8 cellular contexts compared by ENCODE assay signal in genomic region chr19:50909240-50910070, GRCh38. TPM values are rescaled to one million over a fixed set of nuclear protein-coding genes. Genes with fewer than 3 reads are reported as not detected.
A peak's percentile ranks its signal among the peaks of the same experiment; 100 is the strongest.
DNase-seq lines count a peak whose midpoint lies in the region; ATAC-seq, FAIRE-seq and TF ChIP-seq lines count a peak whose summit lies in the region.

No MANE protein-coding gene starts in this region.

- BruUV-seq in HCT116 (replicated peaks; lab: Mats Ljungman, UMichigan) (no TSS peak), PC-9 (replicated peaks; lab: Mats Ljungman, UMichigan) (no TSS peak)

- H3K79me2 ChIP-seq in HCT116 (ENCODE audit: insufficient read depth, low read length) (no peaks in the 10 kb centered on the region), PC-9 (ENCODE audit: low read depth) (no peaks in the 10 kb centered on the region)

- RAD21 ChIA-PET in HCT116 (lab: Charles Lee; ENCODE audit: low non-redundant PET in 1 of 2, low total read pairs in 2 of 2, uncharacterized antibody in 2 of 2, unreplicated experiment in 2 of 2) = interaction anchor here (0.6 to 0.7 kb wide), 4 partner anchors 13 to 115 kb away, joined by 3 to 5 read pairs (median 4); no protein-coding TSS in a partner anchor

- no peak for TF ChIP-seq RAD21 in HCT116 (IDR thresholded peaks at IDR 0.05; ENCODE audit: low read depth)

- POLR2A ChIA-PET in HCT116 (lab: Charles Lee) (interaction anchor here (1.2 kb wide), 1 partner anchor 13 kb away, joined by 3 read pairs; no protein-coding TSS in a partner anchor), PC-9 (lab: Charles Lee; ENCODE audit: unreplicated experiment) (interaction anchor here (0.6 kb wide), 1 partner anchor 108 kb away, joined by 30 read pairs; no protein-coding TSS in a partner anchor)

- H3K9me3 ChIP-seq in HCT116 (ENCODE audit: control insufficient read depth in 1 of 2, insufficient read depth in 1 of 2, low read depth in 1 of 2, low read length in 2 of 2) (no peaks in the 10 kb centered on the region), PC-9 (ENCODE audit: insufficient read depth, low read depth) (no peaks in the 10 kb centered on the region), pancreas (no peaks in the 10 kb centered on the region)

- DNase-seq in ELF-1 (ENCODE audit: low read depth, low spot score) (peak; percentile 97), HCT116 (ENCODE audit: low read depth, low spot score) (peak; percentile 85), PC-9 (peak; percentile 58 to 79), cerebellar cortex (ENCODE audit: low spot score) (peak; percentile 71), pancreas (peak; percentile 21 to 68 (median 64)), NOMO-1 treated with dmso at 0.1 percent for 144 hours (lab: John Stamatoyannopoulos, UW; ENCODE audit: unreplicated experiment) (no peak)

- peaks cover 9% of the 10 kb centered on the region for H3K27me3 ChIP-seq in HCT116 (ENCODE audit: insufficient read depth, low read length)
- peaks cover 58% of the 10 kb centered on the region for H3K27me3 ChIP-seq in PC-9 (ENCODE audit: insufficient read depth, low read depth)
- H3K27me3 ChIP-seq in pancreas = peaks cover 0 to 18% (median 2%) of the 10 kb centered on the region in 4 donors

- H3K9ac ChIP-seq in HCT116 (ENCODE audit: low read length) = no peak overlapping the region

- H4K20me1 ChIP-seq in HCT116 (ENCODE audit: insufficient read depth) (no peaks in the 10 kb centered on the region), PC-9 (ENCODE audit: insufficient read depth) (no peaks in the 10 kb centered on the region)

- H3K4me3 ChIP-seq in HCT116 (replicated peaks in 1 of 2; ENCODE audit: low read depth in 1 of 2, low read length in 2 of 2) = peak overlapping the region; percentile 27 to 55
- no peak overlapping the region for H3K4me3 ChIP-seq in PC-9
- no peak overlapping the region for H3K4me3 ChIP-seq in pancreas

- no peaks in the 10 kb centered on the region for H3K36me3 ChIP-seq in HCT116 (ENCODE audit: control insufficient read depth in 1 of 2, insufficient read depth in 2 of 2, low read length in 2 of 2)
- no peaks in the 10 kb centered on the region for H3K36me3 ChIP-seq in PC-9 (ENCODE audit: low read depth)
- no peaks in the 10 kb centered on the region for H3K36me3 ChIP-seq in pancreas

- TF ChIP-seq CTCF in HCT116 (IDR thresholded peaks at IDR 0.05 in 2 of 3, conservative IDR thresholded peaks at IDR 0.05 in 1 of 3; ENCODE audit: borderline replicate concordance in 1 of 3, insufficient read depth in 1 of 3, low read depth in 2 of 3, low read length in 2 of 3) = no peak
- TF ChIP-seq CTCF in PC-9 (conservative IDR thresholded peaks at IDR 0.05) = no peak
- no peak for TF ChIP-seq CTCF in pancreas (IDR thresholded peaks at IDR 0.05)

- H3K9me2 ChIP-seq in HCT116 (ENCODE audit: insufficient read depth) = no peaks in the 10 kb centered on the region
- no peaks in the 10 kb centered on the region for H3K9me2 ChIP-seq in PC-9 (ENCODE audit: insufficient read depth)

- H2AFZ ChIP-seq in HCT116 (ENCODE audit: low read depth, low read length, poor library complexity, severe bottlenecking) (peak overlapping the region; percentile 92), PC-9 (no peak overlapping the region)

- no peak overlapping the region for H3K27ac ChIP-seq in HCT116 (ENCODE audit: low read depth, low read length)
- H3K27ac ChIP-seq in PC-9 = no peak overlapping the region
- no peak overlapping the region for H3K27ac ChIP-seq in pancreas

- no peak for TF ChIP-seq POLR2A in HCT116 (IDR thresholded peaks at IDR 0.05; ENCODE audit: borderline replicate concordance, extremely low read depth, insufficient read depth, insufficient read length)

- ATAC-seq in HCT116 (peak; percentile 97), pancreas (peak; percentile 73 to 96 (median 80)), GM21423 (IDR thresholded peaks at IDR 0.05; ENCODE audit: unreplicated experiment) (no peak), GM21390 (IDR thresholded peaks at IDR 0.05; ENCODE audit: unreplicated experiment) (no peak)

- H3K4me1 ChIP-seq in HCT116 (ENCODE audit: control insufficient read depth in 1 of 2, insufficient read depth in 2 of 2, low read length in 2 of 2) (peaks cover 4 to 26% of the 10 kb centered on the region in 2 experiments; a peak in 3 of 4 replicates), PC-9 (replicated peaks; ENCODE audit: insufficient read depth) (no peaks in the 10 kb centered on the region), pancreas (no peaks in the 10 kb centered on the region)

- CTCF ChIA-PET in HCT116 (lab: Charles Lee) = interaction anchor here (0.7 to 2.4 kb wide), 6 partner anchors 12 to 187 kb away, joined by 3 to 19 read pairs (median 4); no protein-coding TSS in a partner anchor
- CTCF ChIA-PET in PC-9 (lab: Charles Lee) = interaction anchor here (0.6 kb wide), 2 partner anchors 194 to 711 kb away, joined by 5 to 7 read pairs; no protein-coding TSS in a partner anchor

- H3K4me2 ChIP-seq in HCT116 (ENCODE audit: low read length) = peak overlapping the region; percentile 93
- H3K4me2 ChIP-seq in PC-9 = no peak overlapping the region

- no peak for FAIRE-seq in pancreas (lab: Jason Lieb, UNC)

- WGBS in pancreas, 2 donors = 2 to 4% methylated on average over 36 of the region's 36 CpGs

- peaks cover 8% of the 10 kb centered on the region; the same call in 1 of the 2 replicates for H3F3A ChIP-seq in PC-9 (ENCODE audit: insufficient read depth, low read depth)

- intact Hi-C loops in HCT116 (cut with micrococcal nuclease) (loop anchor here (5.0 kb wide), 1 partner anchor 188 kb away; no protein-coding TSS in a partner anchor), PC-9 (cut with micrococcal nuclease; ENCODE audit: unreplicated experiment) (no loop called here), pancreas (cut with DNase I) (no loop called here)

TF ChIP-seq in HCT116, 20 proteins besides CTCF, POLR2A, EP300 and RAD21 (continues in another document):
- TF ChIP-seq TCF7L2 (IDR thresholded peaks at IDR 0.05; ENCODE audit: borderline replicate concordance, extremely low read depth, insufficient read depth, insufficient read length) = no peak
- no peak for TF ChIP-seq SP1 (IDR thresholded peaks at IDR 0.05; ENCODE audit: low read depth)
- TF ChIP-seq ZBTB33 (IDR thresholded peaks at IDR 0.05; ENCODE audit: extremely low read depth, insufficient replicate concordance, low read length) = no peak
- TF ChIP-seq ZFX (IDR thresholded peaks at IDR 0.05) = no peak
- TF ChIP-seq SIN3A (IDR thresholded peaks at IDR 0.05; ENCODE audit: low read depth) = no peak
- TF ChIP-seq CBX3 (IDR thresholded peaks at IDR 0.05; ENCODE audit: low read depth) = no peak
- TF ChIP-seq REST (IDR thresholded peaks at IDR 0.05; ENCODE audit: low read depth) = no peak

RNA-seq across cellular contexts. Expression of gene KLK4, which starts 1.7 kb away (rescaled TPM):
- total RNA-seq in HCT116 (2021; ENCODE audit: unreplicated experiment) (0.84 TPM), PC-9 (2021) (not detected in 2 replicates), pancreas (under 1 TPM in 1 of 6 donors, not detected in 5; 0.41 TPM)
- polyA plus RNA-seq in HCT116 (2012) = 0.65 and 0.70 TPM in 2 replicates
- not detected for polyA plus RNA-seq in pancreas

RNA-seq across cellular contexts. Expression of gene KLK2, which starts 36.2 kb away (rescaled TPM):
- total RNA-seq in HCT116 (2021; ENCODE audit: unreplicated experiment) = not detected
- not detected in 2 replicates for polyA plus RNA-seq in HCT116 (2012)
- total RNA-seq in PC-9 (2021) = not detected in 2 replicates
- total RNA-seq in pancreas = not detected
- under 1 TPM; 0.09 to 0.27 TPM for polyA plus RNA-seq in pancreas

RNA-seq across cellular contexts. Expression of gene KLK5, which starts 43.4 kb away (rescaled TPM):
- 1.2 TPM for total RNA-seq in HCT116 (2021; ENCODE audit: unreplicated experiment)
- polyA plus RNA-seq in HCT116 (2012) = 4.4 and 5.8 TPM in 2 replicates
- total RNA-seq in PC-9 (2021) = 405 and 412 TPM in 2 replicates
- total RNA-seq in pancreas = not detected
- polyA plus RNA-seq in pancreas = under 1 TPM in 1 of 2 donors, not detected in 1; 0.11 TPM

RNA-seq across cellular contexts. Expression of gene KLK3, which starts 54.7 kb away (rescaled TPM):
- total RNA-seq in HCT116 (2021; ENCODE audit: unreplicated experiment) (not detected), PC-9 (2021) (not detected in 2 replicates), pancreas (not detected)
- 0.07 TPM in 1 of 2 replicates, not detected in the other for polyA plus RNA-seq in HCT116 (2012)
- polyA plus RNA-seq in pancreas = under 1 TPM; 0.05 to 0.27 TPM

RNA-seq across cellular contexts. Expression of gene KLK6, which starts 59.9 kb away (rescaled TPM):
- total RNA-seq in HCT116 (2021; ENCODE audit: unreplicated experiment) (40.5 TPM), PC-9 (2021) (490 and 581 TPM in 2 replicates), pancreas (not detected)
- 72.9 and 87.4 TPM in 2 replicates for polyA plus RNA-seq in HCT116 (2012)
- not detected for polyA plus RNA-seq in pancreas

Comparison
In these comparisons a context has a peak if more than half of its experiments do, and no peak if none do; other contexts are left out.
1. ATAC-seq: peak in HCT116 (single experiment) and pancreas (4 of 4); none in GM21423 (single experiment) and GM21390 (single experiment).
2. H3K4me3 ChIP-seq: peak in HCT116 (2 of 2); none in PC-9 (single experiment) and pancreas (0 of 4).
3. RNA of gene KLK5, which starts 43.4 kb away (total RNA-seq): 405 to 412 TPM in PC-9; 1.2 TPM in HCT116 (single experiment) and not detected in pancreas; every median in the first group is over 100 times any median in the second.